Comparison of ENCODE assay signal across 15 cellular contexts in genomic region chr9:131673531-131673930, GRCh38.
A peak's percentile ranks its signal among the peaks of the same experiment; 100 is the strongest.
DNase-seq lines count a peak whose midpoint lies in the region; ATAC-seq, FAIRE-seq and TF ChIP-seq lines count a peak whose summit lies in the region.
"Had no signal": no experiment of that assay in that cellular context is flagged by ENCODE, and none has a peak within 500 bp of the region (broad histone marks: within the 10 kb centered on the region; RNA-seq: fewer than 3 reads in every experiment).

No MANE protein-coding gene starts in this region.

- TF ChIP-seq CTCF in KMS-11 (conservative IDR thresholded peaks at IDR 0.05; ENCODE audit: low read depth, low read length): no peak
- no peak for TF ChIP-seq CTCF in gastroesophageal sphincter (IDR thresholded peaks at IDR 0.05)
- TF ChIP-seq CTCF in GM10266 (IDR thresholded peaks at IDR 0.05; ENCODE audit: control insufficient read depth, insufficient read depth, low read depth, missing control alignments): no peak

- CTCF ChIA-PET in CD8-positive, alpha-beta memory T cell (lab: Charles Lee): interaction anchor here (1.0 to 1.1 kb wide), 2 partner anchors 22 to 46 kb away, joined by 3 to 5 read pairs; no protein-coding TSS in a partner anchor

- H3K4me1 ChIP-seq in CD8-positive, alpha-beta memory T cell (ENCODE audit: insufficient read depth, low read length): peaks cover 77% of the 10 kb centered on the region
- H3K4me1 ChIP-seq in KMS-11 (ENCODE audit: low read depth, poor library complexity, severe bottlenecking): peaks cover 89% of the 10 kb centered on the region
- peaks cover 0 to 32% of the 10 kb centered on the region in 2 donors for H3K4me1 ChIP-seq in small intestine (ENCODE audit: control insufficient read depth in 2 of 2, insufficient read depth in 1 of 2, low read depth in 1 of 2, low read length in 1 of 2)
- H3K4me1 ChIP-seq in gastroesophageal sphincter: peaks cover 17 to 100% (median 70%) of the 10 kb centered on the region in 3 donors

- H3K4me2 ChIP-seq in KMS-11: peak overlapping the region; percentile 90

- no peak overlapping the region for H2AFZ ChIP-seq in KMS-11 (ENCODE audit: low read depth)

- H3K36me3 ChIP-seq in CD8-positive, alpha-beta memory T cell (ENCODE audit: insufficient read depth, low read length): no peaks in the 10 kb centered on the region
- H3K36me3 ChIP-seq in KMS-11 (ENCODE audit: insufficient read depth) (no peaks in the 10 kb centered on the region), small intestine (ENCODE audit: control insufficient read depth in 2 of 2, insufficient read depth in 2 of 2, low read length in 2 of 2) (no peaks in the 10 kb centered on the region), gastroesophageal sphincter (no peaks in the 10 kb centered on the region)

- POLR2A ChIA-PET in CD8-positive, alpha-beta memory T cell (lab: Charles Lee): no interaction called here

- peaks cover 92 to 100% (median 100%) of the 10 kb centered on the region in 3 donors for H3K4me1 Mint-ChIP-seq in CD8-positive, alpha-beta memory T cell
- H3K4me1 Mint-ChIP-seq in central memory CD8-positive, alpha-beta T cell: peaks cover 87% of the 10 kb centered on the region

- H3K27me3 ChIP-seq in CD8-positive, alpha-beta memory T cell (ENCODE audit: insufficient read depth, low read length, poor library complexity, severe bottlenecking): no peaks in the 10 kb centered on the region
- no peaks in the 10 kb centered on the region for H3K27me3 ChIP-seq in KMS-11 (ENCODE audit: insufficient read depth, low read depth)
- no peaks in the 10 kb centered on the region for H3K27me3 ChIP-seq in small intestine (ENCODE audit: control insufficient read depth in 2 of 2, insufficient read depth in 2 of 2, low read length in 2 of 2)
- H3K27me3 ChIP-seq in gastroesophageal sphincter: no peaks in the 10 kb centered on the region
- H3K27me3 ChIP-seq: foreskin keratinocyte had no signal

- H3K27ac Mint-ChIP-seq in CD8-positive, alpha-beta memory T cell: peak overlapping the region in 7 of 8 donors; percentile 21 to 100 (median 50)
- peak overlapping the region; percentile 65 for H3K27ac Mint-ChIP-seq in central memory CD8-positive, alpha-beta T cell (ENCODE audit: low read depth)

- H4K20me1 ChIP-seq in KMS-11 (ENCODE audit: insufficient read depth): no peaks in the 10 kb centered on the region

- no peaks in the 10 kb centered on the region for H3K27me3 Mint-ChIP-seq in CD8-positive, alpha-beta memory T cell
- H3K27me3 Mint-ChIP-seq in central memory CD8-positive, alpha-beta T cell: no peaks in the 10 kb centered on the region

- peaks cover 90% of the 10 kb centered on the region for H3K79me2 ChIP-seq in KMS-11 (ENCODE audit: insufficient read depth, low read depth)

- peak overlapping the region in 2 of 7 donors; percentile 55 to 57 for H3K4me3 Mint-ChIP-seq in CD8-positive, alpha-beta memory T cell
- no peak overlapping the region for H3K4me3 Mint-ChIP-seq in central memory CD8-positive, alpha-beta T cell
- H3K4me3 Mint-ChIP-seq: CD14-positive monocyte had no signal

- peaks cover 0 to 4% (median 0%) of the 10 kb centered on the region in 3 donors for H3K36me3 Mint-ChIP-seq in CD8-positive, alpha-beta memory T cell
- peaks cover 11% of the 10 kb centered on the region for H3K36me3 Mint-ChIP-seq in central memory CD8-positive, alpha-beta T cell (ENCODE audit: insufficient read depth)

- H3K27ac ChIP-seq in CD8-positive, alpha-beta memory T cell (ENCODE audit: low read depth, low read length): no peak overlapping the region
- peak overlapping the region; percentile 87 for H3K27ac ChIP-seq in KMS-11
- peak overlapping the region; percentile 41 to 56 for H3K27ac ChIP-seq in small intestine (ENCODE audit: low read depth in 1 of 2, low read length in 1 of 2)
- peak overlapping the region in 2 of 4 donors; percentile 42 to 82 for H3K27ac ChIP-seq in gastroesophageal sphincter
- H3K27ac ChIP-seq: foreskin keratinocyte had no signal

- peak overlapping the region; percentile 74 for H3K9ac ChIP-seq in KMS-11

- no peak overlapping the region for H3K4me3 ChIP-seq in CD8-positive, alpha-beta memory T cell (ENCODE audit: low read length)
- H3K4me3 ChIP-seq in KMS-11 (IDR thresholded peaks at IDR 0.05; ENCODE audit: insufficient read depth, low read depth, low read length): no peak overlapping the region
- no peak overlapping the region for H3K4me3 ChIP-seq in small intestine (ENCODE audit: low read depth in 1 of 2, low read length in 2 of 2)
- no peak overlapping the region for H3K4me3 ChIP-seq in gastroesophageal sphincter

- WGBS in small intestine, 3 donors: 74 to 83% (median 80%) methylated on average over 7 of the region's 7 CpGs
- WGBS in gastroesophageal sphincter (ENCODE audit: low coverage in 1 of 2), 2 donors: 71 to 86% methylated on average over 5 to 7 of the region's 7 CpGs

- no peak for DNase-seq in CD8-positive, alpha-beta memory T cell
- DNase-seq in central memory CD8-positive, alpha-beta T cell (ENCODE audit: low spot score in 2 of 2): no peak
- DNase-seq in small intestine (no peak), GM10266 (ENCODE audit: extremely low spot score) (no peak)
- DNase-seq: dermis blood vessel endothelial cell; foreskin keratinocyte; GDM1; NCI-H1105; stimulated activated CD4-positive, alpha-beta T cell treated with anti-CD3 and anti-CD28 coated beads, Interleukin-2, amount 100 ng/mL, for 48 hours; stimulated activated naive CD4-positive, alpha-beta T cell had no signal

- no peak for FAIRE-seq in small intestine (lab: Jason Lieb, UNC)

- H3K9me3 Mint-ChIP-seq in CD8-positive, alpha-beta memory T cell: no peaks in the 10 kb centered on the region
- no peaks in the 10 kb centered on the region for H3K9me3 Mint-ChIP-seq in central memory CD8-positive, alpha-beta T cell
- H3K9me3 Mint-ChIP-seq: CD14-positive monocyte had no signal

- no peak for TF ChIP-seq POLR2A in gastroesophageal sphincter (IDR thresholded peaks at IDR 0.05)

- ATAC-seq in central memory CD8-positive, alpha-beta T cell (replicated peaks; ENCODE audit: extremely low read depth, poor library complexity, severe bottlenecking): no peak
- no peak for ATAC-seq in GM21825 (IDR thresholded peaks at IDR 0.05; ENCODE audit: unreplicated experiment)
- no peak for ATAC-seq in gastroesophageal sphincter
- ATAC-seq in GM18498 (IDR thresholded peaks at IDR 0.05; ENCODE audit: unreplicated experiment): no peak
- ATAC-seq: foreskin keratinocyte had no signal

- H3K9me3 ChIP-seq in CD8-positive, alpha-beta memory T cell (ENCODE audit: low read length): no peaks in the 10 kb centered on the region
- H3K9me3 ChIP-seq in small intestine (ENCODE audit: control insufficient read depth, low read depth) (no peaks in the 10 kb centered on the region), gastroesophageal sphincter (no peaks in the 10 kb centered on the region)

- no peak for TF ChIP-seq EP300 in gastroesophageal sphincter (IDR thresholded peaks at IDR 0.05)
